ENCODE assay signal across 19 cellular contexts in genomic region chr1:167689569-167689925, GRCh38. TPM values are rescaled to one million over a fixed set of nuclear protein-coding genes. Genes with fewer than 3 reads are reported as not detected.
A peak's percentile ranks its signal among the peaks of the same experiment; 100 is the strongest.
DNase-seq lines count a peak whose midpoint lies in the region; ATAC-seq and TF ChIP-seq lines count a peak whose summit lies in the region.
"Had no signal": no experiment of that assay in that cellular context is flagged by ENCODE, and none has a peak within 500 bp of the region (broad histone marks: within the 10 kb centered on the region; RNA-seq: fewer than 3 reads in every experiment).

No MANE protein-coding gene starts in this region.

- no peak for ATAC-seq in GM21447 (IDR thresholded peaks at IDR 0.05; ENCODE audit: unreplicated experiment)
- ATAC-seq: left cardiac atrium had no signal

- peaks cover 19% of the 10 kb centered on the region for H3K4me1 Mint-ChIP-seq in activated CD4-positive, alpha-beta T cell treated with anti-CD3 and anti-CD28 coated beads, Interleukin-2, amount 10 ng/mL, durations not matched to agents 24 days and 14 days
- H3K4me1 Mint-ChIP-seq in activated naive CD8-positive, alpha-beta T cell (ENCODE audit: low read depth): peaks cover 19% of the 10 kb centered on the region
- no peaks in the 10 kb centered on the region for H3K4me1 Mint-ChIP-seq in osteocyte (ENCODE audit: unreplicated experiment)

- H3K27me3 ChIP-seq in GM23248 (replicated peaks; ENCODE audit: insufficient read depth) (no peaks in the 10 kb centered on the region), neutrophil (no peaks in the 10 kb centered on the region)
- H3K27me3 ChIP-seq: SJCRH30, upper lobe of left lung had no signal

- intact Hi-C loops in activated CD4-positive, alpha-beta T cell treated with anti-CD3 and anti-CD28 coated beads, Interleukin-2, amount 10 ng/mL, durations not matched to agents 24 days and 14 days (cut with micrococcal nuclease): no loop called here

- TF ChIP-seq CTCF in neutrophil (IDR thresholded peaks at IDR 0.05): no peak
- no peak for TF ChIP-seq CTCF in osteocyte (IDR thresholded peaks at IDR 0.05)

- no peaks in the 10 kb centered on the region for H3K79me2 ChIP-seq in GM23248 (ENCODE audit: insufficient read depth)

- H3K36me3 ChIP-seq in GM23248 (ENCODE audit: low read depth) (no peaks in the 10 kb centered on the region), neutrophil (peaks cover 95% of the 10 kb centered on the region)
- H3K36me3 ChIP-seq: SJCRH30 had no signal

- 30 to 42% methylated on average over 4 of the region's 4 CpGs for WGBS in GM23248 (ENCODE audit: low coverage in 1 of 2, low lambda C conversion rate in 2 of 2, missing lambda C conversion rate in 2 of 2), 2 experiments

- H3K9ac ChIP-seq in GM23248: no peak overlapping the region

- in situ Hi-C loops in GM23248 (cut with MboI): loop anchor here (25.0 kb wide), 3 partner anchors 102 to 602 kb away; partner anchors contain the start of genes GPA33 and STYXL2

- H3K9me2 ChIP-seq in GM23248 (ENCODE audit: insufficient read depth): no peaks in the 10 kb centered on the region

- H3K36me3 Mint-ChIP-seq in activated CD4-positive, alpha-beta T cell treated with anti-CD3 and anti-CD28 coated beads, Interleukin-2, amount 10 ng/mL, durations not matched to agents 24 days and 14 days (ENCODE audit: low read depth): peaks cover 73% of the 10 kb centered on the region
- peaks cover 3% of the 10 kb centered on the region for H3K36me3 Mint-ChIP-seq in activated naive CD8-positive, alpha-beta T cell
- H3K36me3 Mint-ChIP-seq in osteocyte (ENCODE audit: unreplicated experiment): no peaks in the 10 kb centered on the region

- H3K27me3 Mint-ChIP-seq in activated CD4-positive, alpha-beta T cell treated with anti-CD3 and anti-CD28 coated beads, Interleukin-2, amount 10 ng/mL, durations not matched to agents 24 days and 14 days: no peaks in the 10 kb centered on the region
- no peaks in the 10 kb centered on the region for H3K27me3 Mint-ChIP-seq in activated naive CD8-positive, alpha-beta T cell
- peaks cover 14% of the 10 kb centered on the region for H3K27me3 Mint-ChIP-seq in osteocyte (ENCODE audit: unreplicated experiment)

- H3K9me3 ChIP-seq in GM23248 (ENCODE audit: low read depth) (no peaks in the 10 kb centered on the region), neutrophil (no peaks in the 10 kb centered on the region)
- H3K9me3 ChIP-seq: SJCRH30, upper lobe of left lung had no signal

- peaks cover 9% of the 10 kb centered on the region for H3K4me1 ChIP-seq in GM23248 (ENCODE audit: insufficient read depth)
- H3K4me1 ChIP-seq in neutrophil (ENCODE audit: control insufficient read depth in 1 of 2, insufficient read depth in 1 of 2, low read depth in 1 of 2, low read length in 1 of 2): peaks cover 13 to 21% of the 10 kb centered on the region in 2 experiments

- H3K4me3 ChIP-seq in GM23248: no peak overlapping the region
- no peak overlapping the region for H3K4me3 ChIP-seq in neutrophil (ENCODE audit: low read depth in 1 of 2, low read length in 1 of 2)
- H3K4me3 ChIP-seq: SJCRH30, upper lobe of left lung had no signal

- no peak overlapping the region for H3K27ac ChIP-seq in GM23248
- H3K27ac ChIP-seq in neutrophil: peak overlapping the region; percentile 69
- H3K27ac ChIP-seq: C4-2B, SJCRH30, upper lobe of left lung had no signal

- DNase-seq in activated CD4-positive, alpha-beta T cell treated with anti-CD3 and anti-CD28 coated beads, Interleukin-2, amount 10 ng/mL, durations not matched to agents 24 days and 14 days: no peak
- DNase-seq in activated CD4-positive, alpha-beta T cell treated with anti-CD3 and anti-CD28 coated beads for 1 hour: no peak
- peak; percentile 40 for DNase-seq in GM23248
- DNase-seq in osteocyte (ENCODE audit: extremely low spot score, unreplicated experiment): no peak
- no peak for DNase-seq in D341Med (ENCODE audit: low spot score)
- DNase-seq: DMS79 treated with DMSO at 0.1 percent for 48 hours; left cardiac atrium; MM.1S; NCI-H187; SJCRH30; stimulated activated CD4-positive, alpha-beta T cell treated with anti-CD3 and anti-CD28 coated beads, Interleukin-12 subunit alpha, Interleukin-12 subunit beta, amount 100 ng/mL, for 4 hours; stimulated activated naive CD4-positive, alpha-beta T cell had no signal

- H2AFZ ChIP-seq in GM23248: no peak overlapping the region

- peaks cover 24% of the 10 kb centered on the region for H3F3A ChIP-seq in GM23248 (ENCODE audit: insufficient read depth)

- peak overlapping the region; percentile 8 for H3K4me2 ChIP-seq in GM23248 (ENCODE audit: unreplicated experiment)

- H4K20me1 ChIP-seq in GM23248 (ENCODE audit: insufficient read depth): no peaks in the 10 kb centered on the region

- no peaks in the 10 kb centered on the region for H3K9me3 Mint-ChIP-seq in activated CD4-positive, alpha-beta T cell treated with anti-CD3 and anti-CD28 coated beads, Interleukin-2, amount 10 ng/mL, durations not matched to agents 24 days and 14 days
- no peaks in the 10 kb centered on the region for H3K9me3 Mint-ChIP-seq in activated naive CD8-positive, alpha-beta T cell (ENCODE audit: low read depth)
- H3K9me3 Mint-ChIP-seq in osteocyte (ENCODE audit: unreplicated experiment): no peaks in the 10 kb centered on the region
- H3K9me3 Mint-ChIP-seq: neural crest cell had no signal

- H3K27ac Mint-ChIP-seq in activated CD4-positive, alpha-beta T cell treated with anti-CD3 and anti-CD28 coated beads, Interleukin-2, amount 10 ng/mL, durations not matched to agents 24 days and 14 days: peak overlapping the region; percentile 72
- peak overlapping the region; percentile 68 for H3K27ac Mint-ChIP-seq in activated naive CD8-positive, alpha-beta T cell
- no peak overlapping the region for H3K27ac Mint-ChIP-seq in osteocyte (ENCODE audit: unreplicated experiment)

- no peak overlapping the region for H3K4me3 Mint-ChIP-seq in activated CD4-positive, alpha-beta T cell treated with anti-CD3 and anti-CD28 coated beads, Interleukin-2, amount 10 ng/mL, durations not matched to agents 24 days and 14 days
- H3K4me3 Mint-ChIP-seq in activated naive CD8-positive, alpha-beta T cell: no peak overlapping the region
- no peak overlapping the region for H3K4me3 Mint-ChIP-seq in osteocyte (ENCODE audit: unreplicated experiment)
- H3K4me3 Mint-ChIP-seq: neural crest cell had no signal

RNA-seq across cellular contexts. Expression of gene MPZL1, which starts 32.2 kb away (rescaled TPM):
- 39.3 and 41.8 TPM in 2 replicates for total RNA-seq in activated CD4-positive, alpha-beta T cell treated with anti-CD3 and anti-CD28 coated beads, Interleukin-2, amount 10 ng/mL, durations not matched to agents 24 days and 14 days
- 144 and 189 TPM in 2 replicates for total RNA-seq in GM23248 (2014; rRNA removed; shearing (Covaris generic))
- 284 and 289 TPM in 2 replicates for polyA plus RNA-seq in GM23248 (2016; fragmentation: Nextera tagmentation; extraction: Ambion mirVana)
- total RNA-seq in osteocyte: 147 and 155 TPM in 2 replicates

RNA-seq across cellular contexts. Expression of gene RCSD1, which starts 59.5 kb away (rescaled TPM):
- total RNA-seq in activated CD4-positive, alpha-beta T cell treated with anti-CD3 and anti-CD28 coated beads, Interleukin-2, amount 10 ng/mL, durations not matched to agents 24 days and 14 days: 74.7 and 81.0 TPM in 2 replicates
- 0.22 TPM in 1 of 2 replicates, not detected in the other for total RNA-seq in GM23248 (2014; rRNA removed; shearing (Covaris generic))
- polyA plus RNA-seq in GM23248 (2016; fragmentation: Nextera tagmentation; extraction: Ambion mirVana): 0.15 and 0.23 TPM in 2 replicates
- not detected in 2 replicates for total RNA-seq in osteocyte
- total RNA-seq: NCI-H460 had no signal

Comparison
In these comparisons a context has a peak if more than half of its experiments do, and no peak if none do; other contexts are left out.
1. RNA of gene RCSD1, which starts 59.5 kb away (total RNA-seq): 74.7 to 81.0 TPM in activated CD4-positive, alpha-beta T cell treated with anti-CD3 and anti-CD28 coated beads, Interleukin-2, amount 10 ng/mL, durations not matched to agents 24 days and 14 days; 0.22 TPM in GM23248 and not detected in osteocyte; every median in the first group is over 10 times any median in the second.